Comparison of ENCODE assay signal across 8 cellular contexts in genomic region chr9:128420060-128420650, GRCh38. TPM values are rescaled to one million over a fixed set of nuclear protein-coding genes. Genes with fewer than 3 reads are reported as not detected.
A peak's percentile ranks its signal among the peaks of the same experiment; 100 is the strongest.
DNase-seq lines count a peak whose midpoint lies in the region; ATAC-seq and TF ChIP-seq lines count a peak whose summit lies in the region.

No MANE protein-coding gene starts in this region.

- CTCF ChIA-PET in activated CD4-positive, alpha-beta T cell treated with anti-CD3 and anti-CD28 coated beads, Interleukin-2, amount 10 ng/mL, durations not matched to agents 7 days and 5 days (lab: Charles Lee): interaction anchor here (0.6 to 2.0 kb wide), 22 partner anchors 8 to 270 kb away, joined by 3 to 7 read pairs (median 3); partner anchors contain the start of gene URM1

- DNase-seq in NCI-H1694 (lab: John Stamatoyannopoulos, UW) (peak; percentile 20), NCI-H1694 treated with DMSO at 0.1 percent for 48 hours (lab: John Stamatoyannopoulos, UW) (no peak), NCI-H2196 (lab: John Stamatoyannopoulos, UW; ENCODE audit: unreplicated experiment) (peak; percentile 73), lower leg skin (ENCODE audit: low spot score in 2 of 2) (peak; percentile 35 to 92)
- DNase-seq in activated CD4-positive, alpha-beta T cell treated with anti-CD3 and anti-CD28 coated beads, Interleukin-2, amount 10 ng/mL, durations not matched to agents 7 days and 5 days: peak; percentile 51
- DNase-seq in stimulated activated CD4-positive, alpha-beta T cell treated with anti-CD3 and anti-CD28 coated beads, TNF-alpha, amount 100 ng/mL, for 1 hour (ENCODE audit: low read depth in 3 of 3, low spot score in 1 of 3): peak; percentile 10 to 57 (median 31)

- WGBS in lower leg skin, 2 donors: 0 to 1% methylated on average over 20 to 56 of the region's 59 CpGs

- TF ChIP-seq CTCF in lower leg skin (IDR thresholded peaks at IDR 0.05): no peak

- H3K9me3 Mint-ChIP-seq in activated CD4-positive, alpha-beta T cell treated with anti-CD3 and anti-CD28 coated beads, Interleukin-2, amount 10 ng/mL, durations not matched to agents 7 days and 5 days: no peaks in the 10 kb centered on the region
- H3K9me3 Mint-ChIP-seq in dendritic cell treated with granulocyte-macrophage colony-stimulating factor and Interleukin-4, amounts not matched to agents 40 ng/mL and 50 ng/mL, for 4 days: no peaks in the 10 kb centered on the region

- TF ChIP-seq POLR2A in lower leg skin (IDR thresholded peaks at IDR 0.05): no peak

- intact Hi-C loops in dendritic cell treated with granulocyte-macrophage colony-stimulating factor and Interleukin-4, amounts not matched to agents 40 ng/mL and 50 ng/mL, for 4 days (cut with micrococcal nuclease): no loop called here
- intact Hi-C loops in lower leg skin (cut with DNase I; ENCODE audit: low total_unique reads): no loop called here

- no peak overlapping the region for H3K27ac Mint-ChIP-seq in activated CD4-positive, alpha-beta T cell treated with anti-CD3 and anti-CD28 coated beads, Interleukin-2, amount 10 ng/mL, durations not matched to agents 7 days and 5 days
- no peak overlapping the region for H3K27ac Mint-ChIP-seq in dendritic cell treated with granulocyte-macrophage colony-stimulating factor and Interleukin-4, amounts not matched to agents 40 ng/mL and 50 ng/mL, for 4 days

- peaks cover 6% of the 10 kb centered on the region for H3K4me1 Mint-ChIP-seq in activated CD4-positive, alpha-beta T cell treated with anti-CD3 and anti-CD28 coated beads, Interleukin-2, amount 10 ng/mL, durations not matched to agents 7 days and 5 days
- peaks cover 28% of the 10 kb centered on the region for H3K4me1 Mint-ChIP-seq in dendritic cell treated with granulocyte-macrophage colony-stimulating factor and Interleukin-4, amounts not matched to agents 40 ng/mL and 50 ng/mL, for 4 days (ENCODE audit: low read depth)

- peaks cover 43% of the 10 kb centered on the region for H3K27me3 Mint-ChIP-seq in activated CD4-positive, alpha-beta T cell treated with anti-CD3 and anti-CD28 coated beads, Interleukin-2, amount 10 ng/mL, durations not matched to agents 7 days and 5 days
- H3K27me3 Mint-ChIP-seq in dendritic cell treated with granulocyte-macrophage colony-stimulating factor and Interleukin-4, amounts not matched to agents 40 ng/mL and 50 ng/mL, for 4 days: peaks cover 51% of the 10 kb centered on the region

- H3K4me3 ChIP-seq in lower leg skin (ENCODE audit: low read depth, poor library complexity, severe bottlenecking): peak overlapping the region; percentile 85

- peak; percentile 61 for ATAC-seq in HG02884 (IDR thresholded peaks at IDR 0.05; ENCODE audit: unreplicated experiment)

- peak overlapping the region; percentile 65 for H3K4me3 Mint-ChIP-seq in activated CD4-positive, alpha-beta T cell treated with anti-CD3 and anti-CD28 coated beads, Interleukin-2, amount 10 ng/mL, durations not matched to agents 7 days and 5 days
- H3K4me3 Mint-ChIP-seq in dendritic cell treated with granulocyte-macrophage colony-stimulating factor and Interleukin-4, amounts not matched to agents 40 ng/mL and 50 ng/mL, for 4 days: peak overlapping the region; percentile 74

- no peaks in the 10 kb centered on the region for H3K36me3 Mint-ChIP-seq in activated CD4-positive, alpha-beta T cell treated with anti-CD3 and anti-CD28 coated beads, Interleukin-2, amount 10 ng/mL, durations not matched to agents 7 days and 5 days (ENCODE audit: low read depth)
- H3K36me3 Mint-ChIP-seq in dendritic cell treated with granulocyte-macrophage colony-stimulating factor and Interleukin-4, amounts not matched to agents 40 ng/mL and 50 ng/mL, for 4 days (ENCODE audit: low read depth): no peaks in the 10 kb centered on the region

- POLR2A ChIA-PET in activated CD4-positive, alpha-beta T cell treated with anti-CD3 and anti-CD28 coated beads, Interleukin-2, amount 10 ng/mL, durations not matched to agents 7 days and 5 days (lab: Charles Lee): no interaction called here

RNA-seq across cellular contexts. Expression of gene CERCAM, which starts 0.5 kb away (rescaled TPM):
- under 1 TPM; 0.17 to 0.37 TPM for total RNA-seq in activated CD4-positive, alpha-beta T cell treated with anti-CD3 and anti-CD28 coated beads, Interleukin-2, amount 10 ng/mL, durations not matched to agents 7 days and 5 days
- 10 to 100 TPM in 1 of 4 donors, 1 to 10 TPM in 3; 5.6 to 21.3 (median 7.3) TPM for total RNA-seq in lower leg skin

RNA-seq across cellular contexts. Expression of gene ODF2, which starts 35.7 kb away (rescaled TPM):
- total RNA-seq in activated CD4-positive, alpha-beta T cell treated with anti-CD3 and anti-CD28 coated beads, Interleukin-2, amount 10 ng/mL, durations not matched to agents 7 days and 5 days: 10 to 100 TPM; 64.9 to 68.4 TPM
- total RNA-seq in lower leg skin: 10 to 100 TPM; 15.0 to 22.1 (median 18.0) TPM

RNA-seq across cellular contexts. Expression of gene URM1, which starts 49.0 kb away (rescaled TPM):
- 10 to 100 TPM; 65.1 to 78.1 TPM for total RNA-seq in activated CD4-positive, alpha-beta T cell treated with anti-CD3 and anti-CD28 coated beads, Interleukin-2, amount 10 ng/mL, durations not matched to agents 7 days and 5 days
- total RNA-seq in lower leg skin: 10 to 100 TPM; 24.3 to 37.7 (median 31.1) TPM

Comparison
In these comparisons a context has a peak if more than half of its experiments do, and no peak if none do; other contexts are left out.
1. RNA of gene CERCAM, which starts 0.5 kb away (total RNA-seq): 5.6 to 21.3 TPM in lower leg skin; 0.17 to 0.37 TPM in activated CD4-positive, alpha-beta T cell treated with anti-CD3 and anti-CD28 coated beads, Interleukin-2, amount 10 ng/mL, durations not matched to agents 7 days and 5 days; every median in the first group is over 4 times any median in the second.